Comparison of ENCODE assay signal across 8 cellular contexts in the genomic region with DNA sequence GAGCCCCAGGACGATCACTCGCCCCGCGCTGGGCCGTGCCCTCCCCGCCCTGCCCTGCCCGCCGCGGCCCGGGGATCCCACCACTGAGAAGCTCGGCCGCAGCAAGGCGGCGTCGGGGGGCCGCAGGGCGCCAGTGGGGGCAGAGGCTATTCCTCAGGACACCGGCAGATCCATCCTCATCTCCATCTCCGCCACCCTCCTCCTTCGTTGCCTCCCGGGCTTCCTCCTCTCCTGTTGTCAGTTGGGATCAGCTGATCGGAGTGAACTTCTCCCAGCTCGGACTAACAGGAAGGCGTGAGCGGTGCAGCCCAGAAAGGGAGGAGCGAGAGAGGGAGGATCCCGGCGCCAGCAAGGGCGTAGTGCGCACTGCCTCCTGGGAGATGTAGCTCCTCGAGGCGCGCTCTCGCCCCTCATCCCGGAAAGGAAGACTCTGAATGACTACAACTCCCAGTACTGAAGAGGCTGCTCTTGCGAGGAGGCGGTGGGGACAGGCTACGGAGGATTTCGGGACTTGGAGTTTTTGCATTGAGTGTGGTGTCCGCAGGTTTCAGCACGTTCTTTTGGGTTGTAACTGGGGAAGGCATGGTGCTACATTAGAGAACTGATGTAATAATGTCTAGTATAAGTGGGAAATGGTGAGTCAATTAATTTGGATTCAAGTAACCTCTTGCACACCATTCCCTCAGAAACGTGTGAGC. TPM values are rescaled to one million over a fixed set of nuclear protein-coding genes. Genes with fewer than 3 reads are reported as not detected.
A peak's percentile ranks its signal among the peaks of the same experiment; 100 is the strongest.
DNase-seq lines count a peak whose midpoint lies in the region; ATAC-seq, FAIRE-seq and TF ChIP-seq lines count a peak whose summit lies in the region.

A gene with protein sequence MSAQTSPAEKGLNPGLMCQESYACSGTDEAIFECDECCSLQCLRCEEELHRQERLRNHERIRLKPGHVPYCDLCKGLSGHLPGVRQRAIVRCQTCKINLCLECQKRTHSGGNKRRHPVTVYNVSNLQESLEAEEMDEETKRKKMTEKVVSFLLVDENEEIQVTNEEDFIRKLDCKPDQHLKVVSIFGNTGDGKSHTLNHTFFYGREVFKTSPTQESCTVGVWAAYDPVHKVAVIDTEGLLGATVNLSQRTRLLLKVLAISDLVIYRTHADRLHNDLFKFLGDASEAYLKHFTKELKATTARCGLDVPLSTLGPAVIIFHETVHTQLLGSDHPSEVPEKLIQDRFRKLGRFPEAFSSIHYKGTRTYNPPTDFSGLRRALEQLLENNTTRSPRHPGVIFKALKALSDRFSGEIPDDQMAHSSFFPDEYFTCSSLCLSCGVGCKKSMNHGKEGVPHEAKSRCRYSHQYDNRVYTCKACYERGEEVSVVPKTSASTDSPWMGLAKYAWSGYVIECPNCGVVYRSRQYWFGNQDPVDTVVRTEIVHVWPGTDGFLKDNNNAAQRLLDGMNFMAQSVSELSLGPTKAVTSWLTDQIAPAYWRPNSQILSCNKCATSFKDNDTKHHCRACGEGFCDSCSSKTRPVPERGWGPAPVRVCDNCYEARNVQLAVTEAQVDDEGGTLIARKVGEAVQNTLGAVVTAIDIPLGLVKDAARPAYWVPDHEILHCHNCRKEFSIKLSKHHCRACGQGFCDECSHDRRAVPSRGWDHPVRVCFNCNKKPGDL (minus strand): TSS at position 262 of the 698 bp plus-strand sequence. CDS start 2,598 bp downstream, outside the sequence.

- peak; percentile 94 for DNase-seq in GM12864 (ENCODE audit: low read depth)
- peak; percentile 97 to 99 (median 97) for DNase-seq in NCI-H1417 (lab: John Stamatoyannopoulos, UW)
- DNase-seq in SW 1271 (lab: John Stamatoyannopoulos, UW) = peak; percentile 97 to 99
- DNase-seq in activated naive CD8-positive, alpha-beta T cell treated with anti-CD3 and anti-CD28 coated beads, Interleukin-2, amount 50 U/mL, for 24 hours = peak; percentile 90
- peak; percentile 98 for DNase-seq in Right ventricle myocardium superior
- peak; percentile 91 to 98 (median 96) for DNase-seq in pancreas
- DNase-seq in tibial artery = peak; percentile 98 to 99

- intact Hi-C loops in Right ventricle myocardium superior (cut with DNase I) = loop anchor here (2.0 kb wide), 1 partner anchor 32 kb away; a partner anchor contains a TSS
- intact Hi-C loops in pancreas (cut with DNase I) = no loop called here
- intact Hi-C loops in tibial artery (cut with DNase I; ENCODE audit: low total_unique reads) = no loop called here

- H3K9me3 ChIP-seq in pancreas (no peaks in the 10 kb centered on the region), tibial artery (no peaks in the 10 kb centered on the region)

- no peaks in the 10 kb centered on the region for H3K36me3 ChIP-seq in pancreas
- peaks cover 11 to 22% (median 12%) of the 10 kb centered on the region in 3 donors for H3K36me3 ChIP-seq in tibial artery

- H3K4me3 Mint-ChIP-seq in activated naive CD8-positive, alpha-beta T cell treated with anti-CD3 and anti-CD28 coated beads, Interleukin-2, amount 50 U/mL, for 24 hours = peak within 1 kb of the TSS; percentile 91

- H3K27ac ChIP-seq in pancreas (peak within 1 kb of the TSS in 3 of 4 donors; percentile 49 to 81 (median 70)), tibial artery (peak within 1 kb of the TSS; percentile 90 to 97)

- H3K27me3 ChIP-seq in pancreas = no peaks in the 10 kb centered on the region
- H3K27me3 ChIP-seq in tibial artery = no peaks in the 10 kb centered on the region

- H3K4me1 ChIP-seq in pancreas (peaks cover 0 to 9% (median 6%) of the 10 kb centered on the region in 3 donors), tibial artery (peaks cover 0 to 41% (median 16%) of the 10 kb centered on the region in 4 donors)

- TF ChIP-seq CTCF in GM12864 (IDR thresholded peaks at IDR 0.05; ENCODE audit: low read depth, low read length, missing control alignments) = no peak
- TF ChIP-seq CTCF in pancreas (IDR thresholded peaks at IDR 0.05) = no peak
- no peak for TF ChIP-seq CTCF in tibial artery (IDR thresholded peaks at IDR 0.05)

- peak within 1 kb of the TSS; percentile 98 for H3K4me3 ChIP-seq in GM12864 (ENCODE audit: low read depth, low read length)
- H3K4me3 ChIP-seq in pancreas = peak within 1 kb of the TSS; percentile 51 to 69 (median 58)
- H3K4me3 ChIP-seq in tibial artery = peak within 1 kb of the TSS; percentile 73 to 95

- peaks cover 17% of the 10 kb centered on the region for H3K36me3 Mint-ChIP-seq in activated naive CD8-positive, alpha-beta T cell treated with anti-CD3 and anti-CD28 coated beads, Interleukin-2, amount 50 U/mL, for 24 hours (ENCODE audit: low read depth)

- peak; percentile 96 for FAIRE-seq in pancreas (lab: Jason Lieb, UNC)

- H3K9me3 Mint-ChIP-seq in activated naive CD8-positive, alpha-beta T cell treated with anti-CD3 and anti-CD28 coated beads, Interleukin-2, amount 50 U/mL, for 24 hours = no peaks in the 10 kb centered on the region

- peak within 1 kb of the TSS; percentile 79 for H3K27ac Mint-ChIP-seq in activated naive CD8-positive, alpha-beta T cell treated with anti-CD3 and anti-CD28 coated beads, Interleukin-2, amount 50 U/mL, for 24 hours

- peaks cover 42% of the 10 kb centered on the region for H3K4me1 Mint-ChIP-seq in activated naive CD8-positive, alpha-beta T cell treated with anti-CD3 and anti-CD28 coated beads, Interleukin-2, amount 50 U/mL, for 24 hours

- H3K27me3 Mint-ChIP-seq in activated naive CD8-positive, alpha-beta T cell treated with anti-CD3 and anti-CD28 coated beads, Interleukin-2, amount 50 U/mL, for 24 hours = no peaks in the 10 kb centered on the region

- 1% methylated on average over 23 to 42 of the region's 42 CpGs for WGBS in pancreas, 2 donors

- ATAC-seq in HG02759 (IDR thresholded peaks at IDR 0.05; ENCODE audit: unreplicated experiment) (peak; percentile 99), Right ventricle myocardium superior (ENCODE audit: poor library complexity) (peak; percentile 99), pancreas (peak; percentile 99 to 100 (median 99))
- ATAC-seq in activated naive CD8-positive, alpha-beta T cell treated with anti-CD3 and anti-CD28 coated beads, Interleukin-2, amount 50 U/mL, for 24 hours = peak; percentile 100

RNA-seq across cellular contexts. Expression of the gene that starts here (rescaled TPM):
- total RNA-seq in Right ventricle myocardium superior (12.9 TPM), pancreas (10 to 100 TPM in 1 of 6 donors, 1 to 10 TPM in 5; 3.1 to 13.8 (median 6.9) TPM)
- polyA plus RNA-seq in pancreas = 1 to 10 TPM; 3.2 to 4.4 TPM

Comparison
In these comparisons a context has a peak if more than half of its experiments do, and no peak if none do; other contexts are left out.
1. Peak in every context shown above with its lines: DNase-seq, ATAC-seq, H3K4me3 ChIP-seq and H3K27ac ChIP-seq.